9 cellular contexts compared by ENCODE assay signal in the genomic region with DNA sequence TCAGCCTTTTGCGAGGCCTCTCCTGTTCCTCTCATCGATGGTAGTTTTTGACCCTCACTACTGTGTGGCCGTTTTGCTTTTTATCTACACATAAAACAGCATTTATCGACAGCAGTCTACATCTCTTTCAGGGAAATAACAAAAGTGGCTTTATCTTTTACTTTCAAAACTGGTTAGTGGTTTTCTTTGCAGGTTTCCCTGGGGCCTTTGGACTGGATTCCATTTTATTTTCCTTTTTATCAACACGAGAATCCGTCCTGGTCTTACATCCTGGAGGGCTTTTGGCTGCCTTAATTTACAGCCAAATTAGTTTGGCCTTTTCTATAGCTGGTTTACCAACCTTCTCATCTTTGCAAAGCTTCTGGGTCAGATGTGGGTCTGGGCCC. TPM values are rescaled to one million over a fixed set of nuclear protein-coding genes. Genes with fewer than 3 reads are reported as not detected.
DNase-seq lines count a peak whose midpoint lies in the region; ATAC-seq and TF ChIP-seq lines count a peak whose summit lies in the region.
"Had no signal": no experiment of that assay in that cellular context is flagged by ENCODE, and none has a peak within 500 bp of the region (broad histone marks: within the 10 kb centered on the region; RNA-seq: fewer than 3 reads in every experiment).

No MANE protein-coding gene starts in this region.

- H3K79me1 ChIP-seq in mesenchymal stem cell (replicated peaks; ENCODE audit: low read length, poor library complexity, severe bottlenecking), result no peaks in the 10 kb centered on the region

- peaks cover 28% of the 10 kb centered on the region for H3K4me1 Mint-ChIP-seq in activated naive CD4-positive, alpha-beta T cell treated with anti-CD3 and anti-CD28 coated beads, Interleukin-2, amount 50 U/mL, for 24 hours

- H3K9ac ChIP-seq in mesenchymal stem cell (ENCODE audit: low read length), result peak overlapping the region; percentile 88

- H3K18ac ChIP-seq in mesenchymal stem cell (ENCODE audit: low read depth in 1 of 2, low read length in 2 of 2), result no peak overlapping the region

- no peak overlapping the region for H2AK5ac ChIP-seq in mesenchymal stem cell (ENCODE audit: low read length, severe bottlenecking)

- WGBS in mesenchymal stem cell, result 86% methylated on average over 6 of the region's 6 CpGs

- no peaks in the 10 kb centered on the region for H3K27me3 Mint-ChIP-seq in activated naive CD4-positive, alpha-beta T cell treated with anti-CD3 and anti-CD28 coated beads, Interleukin-2, amount 50 U/mL, for 24 hours

- no peak overlapping the region for H3K23ac ChIP-seq in mesenchymal stem cell (ENCODE audit: low read length in 2 of 2)

- intact Hi-C loops in uterus (cut with DNase I; ENCODE audit: low total_unique reads), result no loop called here

- H3K9me3 ChIP-seq in mesenchymal stem cell (ENCODE audit: control insufficient read depth, low read length) (no peaks in the 10 kb centered on the region), uterus (no peaks in the 10 kb centered on the region)

- no peaks in the 10 kb centered on the region for H3K9me3 Mint-ChIP-seq in activated naive CD4-positive, alpha-beta T cell treated with anti-CD3 and anti-CD28 coated beads, Interleukin-2, amount 50 U/mL, for 24 hours

- no peak for DNase-seq in activated naive CD4-positive, alpha-beta T cell treated with Interleukin-2 at 50 U/mL for 16 hours
- DNase-seq in astrocyte of the spinal cord (ENCODE audit: low read depth, low spot score), result no peak
- no peak for DNase-seq in mesenchymal stem cell
- no peak for DNase-seq in uterus
- DNase-seq: NCI-H187 treated with DMSO at 0.1 percent for 48 hours had no signal

- no peaks in the 10 kb centered on the region for H3K36me3 Mint-ChIP-seq in activated naive CD4-positive, alpha-beta T cell treated with anti-CD3 and anti-CD28 coated beads, Interleukin-2, amount 50 U/mL, for 24 hours

- no peaks in the 10 kb centered on the region for H3K4me1 ChIP-seq in mesenchymal stem cell (ENCODE audit: control insufficient read depth, insufficient read depth, low read depth, low read length)
- no peaks in the 10 kb centered on the region for H3K4me1 ChIP-seq in uterus

- no peak overlapping the region for H3K14ac ChIP-seq in mesenchymal stem cell (ENCODE audit: low read length in 2 of 2)

- no peak overlapping the region for H4K8ac ChIP-seq in mesenchymal stem cell (ENCODE audit: low read length)

- peak overlapping the region; percentile 51 for H3K4me3 ChIP-seq in astrocyte of the spinal cord (ENCODE audit: low read depth, low read length)
- H3K4me3 ChIP-seq in mesenchymal stem cell (ENCODE audit: insufficient read depth in 1 of 2, low read depth in 1 of 2, low read length in 2 of 2), result peak overlapping the region in 1 of 2 experiments; percentile 83
- peak overlapping the region; percentile 27 to 36 for H3K4me3 ChIP-seq in uterus

- no peak overlapping the region for H3K4ac ChIP-seq in mesenchymal stem cell (ENCODE audit: low read depth in 1 of 2, low read length in 2 of 2)

- H3K36me3 ChIP-seq in mesenchymal stem cell (ENCODE audit: control insufficient read depth in 1 of 2, insufficient read depth in 2 of 2, low read depth in 1 of 2, low read length in 2 of 2), result no peaks in the 10 kb centered on the region
- no peaks in the 10 kb centered on the region for H3K36me3 ChIP-seq in uterus

- H2BK12ac ChIP-seq in mesenchymal stem cell (ENCODE audit: low read length in 2 of 2), result no peak overlapping the region

- no peak overlapping the region for H2BK15ac ChIP-seq in mesenchymal stem cell (ENCODE audit: low read depth, poor library complexity, severe bottlenecking)

- H3K4me3 Mint-ChIP-seq in activated naive CD4-positive, alpha-beta T cell treated with anti-CD3 and anti-CD28 coated beads, Interleukin-2, amount 50 U/mL, for 24 hours, result peak overlapping the region; percentile 85

- no peak for TF ChIP-seq CTCF in astrocyte of the spinal cord (IDR thresholded peaks at IDR 0.05; ENCODE audit: low read depth, low read length)
- TF ChIP-seq CTCF in uterus (IDR thresholded peaks at IDR 0.05), result no peak

- no peaks in the 10 kb centered on the region for H3K27me3 ChIP-seq in mesenchymal stem cell (ENCODE audit: control insufficient read depth in 1 of 2, insufficient read depth in 1 of 2, low read length in 2 of 2)
- no peaks in the 10 kb centered on the region for H3K27me3 ChIP-seq in uterus

- H3K27ac ChIP-seq in mesenchymal stem cell (ENCODE audit: low read length, poor library complexity, severe bottlenecking) (no peak overlapping the region), uterus (peak overlapping the region; percentile 86 to 90)

- no peak overlapping the region for H2BK120ac ChIP-seq in mesenchymal stem cell (ENCODE audit: low read depth, low read length)

- H3K4me2 ChIP-seq in mesenchymal stem cell (ENCODE audit: low read length, poor library complexity, severe bottlenecking), result no peak overlapping the region

- no peak overlapping the region for H2BK5ac ChIP-seq in mesenchymal stem cell (ENCODE audit: low read depth, low read length, poor library complexity, severe bottlenecking)

- no peak overlapping the region for H4K91ac ChIP-seq in mesenchymal stem cell (ENCODE audit: low read length)

- no peak overlapping the region for H2AFZ ChIP-seq in mesenchymal stem cell (ENCODE audit: low read depth, low read length)

- no peak for TF ChIP-seq POLR2A in uterus (IDR thresholded peaks at IDR 0.05)

- in situ Hi-C loops in astrocyte of the spinal cord (cut with HindIII; ENCODE audit: low sequenced_read_pairs), result no loop called here

- peak overlapping the region; percentile 77 for H3K27ac Mint-ChIP-seq in activated naive CD4-positive, alpha-beta T cell treated with anti-CD3 and anti-CD28 coated beads, Interleukin-2, amount 50 U/mL, for 24 hours

- ATAC-seq in HG02798 (IDR thresholded peaks at IDR 0.05; ENCODE audit: poor library complexity, unreplicated experiment) (no peak), HG02610 (IDR thresholded peaks at IDR 0.05; ENCODE audit: unreplicated experiment) (no peak), GM18867 (IDR thresholded peaks at IDR 0.05; ENCODE audit: unreplicated experiment) (no peak)

RNA-seq across cellular contexts. Expression of a gene that starts 0.8 kb away (rescaled TPM):
- not detected for polyA plus RNA-seq in mesenchymal stem cell (2013, experiment 1 of 2)
- polyA plus RNA-seq in mesenchymal stem cell (2013, experiment 2 of 2), result not detected
- total RNA-seq in uterus, result not detected

RNA-seq across cellular contexts. Expression of a gene that starts 20.8 kb away (rescaled TPM):
- polyA plus RNA-seq in mesenchymal stem cell (2013, experiment 1 of 2), result not detected
- not detected for polyA plus RNA-seq in mesenchymal stem cell (2013, experiment 2 of 2)
- 1 to 10 TPM in 3 of 4 donors, under 1 TPM in 1; 0.51 to 2.7 (median 1.1) TPM for total RNA-seq in uterus
